Comparison of ENCODE assay signal across 1 cellular context in genomic region chr1:35319988-35320713, GRCh38.
TF ChIP-seq lines count a peak whose summit lies in the region.

No MANE protein-coding gene starts in this region.

TF ChIP-seq in HEK293, 187 proteins besides CTCF, POLR2A, EP300 and RAD21 (continued from another document):
- TF ChIP-seq ZBTB7A (tag by site-specific recombination; IDR thresholded peaks at IDR 0.05; ENCODE audit: low read depth) (no peak), ZNF24 (tag by site-specific recombination; IDR thresholded peaks at IDR 0.05) (no peak), ZNF280C (tag by site-specific recombination; IDR thresholded peaks at IDR 0.05) (no peak), SCRT1 (tag by site-specific recombination; IDR thresholded peaks at IDR 0.05; ENCODE audit: borderline replicate concordance) (peak; percentile 91)
